Comparison of ENCODE assay signal across 8 cellular contexts in the genomic region with DNA sequence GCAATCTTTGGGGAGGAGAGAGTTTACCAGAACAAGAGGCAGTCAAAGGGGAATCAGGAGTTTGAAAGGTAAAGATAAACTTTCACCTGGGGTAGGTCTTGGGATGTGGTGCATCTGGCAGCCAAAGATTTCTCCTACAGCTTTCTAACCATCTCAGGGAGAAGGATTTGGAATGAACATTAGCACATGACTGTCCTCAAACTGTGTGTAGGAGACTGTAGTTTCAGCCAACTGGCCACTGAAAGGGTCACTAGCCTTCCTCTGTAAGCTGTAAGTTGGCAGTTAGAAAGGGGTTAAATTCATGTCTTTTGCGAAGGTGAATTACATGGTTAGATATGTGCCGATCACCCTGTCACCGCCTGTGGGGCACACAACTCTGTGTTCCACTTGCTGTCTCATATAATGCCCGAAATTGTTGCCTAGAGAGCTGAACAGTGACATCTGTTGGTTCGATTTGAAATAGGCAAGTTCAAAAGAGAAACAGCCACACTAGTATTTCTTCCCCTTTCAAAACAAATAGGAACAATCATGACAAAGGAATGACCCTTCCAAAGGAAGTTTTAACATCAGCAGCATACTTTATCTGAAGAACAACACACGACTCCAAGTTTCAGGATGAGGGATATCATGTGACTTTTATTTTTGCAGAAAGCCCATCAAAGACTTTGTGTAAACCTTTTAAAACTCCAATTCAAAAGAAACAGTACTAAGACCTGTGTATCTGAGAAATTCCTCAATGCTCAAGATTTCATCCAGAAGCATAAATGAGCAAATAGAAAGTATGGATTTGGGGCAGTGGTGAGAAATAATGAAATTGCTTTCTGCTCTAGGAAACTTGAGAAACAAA. TPM values are rescaled to one million over a fixed set of nuclear protein-coding genes. Genes with fewer than 3 reads are reported as not detected.
A peak's percentile ranks its signal among the peaks of the same experiment; 100 is the strongest.
DNase-seq lines count a peak whose midpoint lies in the region; ATAC-seq, FAIRE-seq and TF ChIP-seq lines count a peak whose summit lies in the region.

No MANE protein-coding gene starts in this region.

- H3K27me3 Mint-ChIP-seq in HFFc6 (ENCODE audit: insufficient read depth) = peaks cover 10% of the 10 kb centered on the region; the same call in 1 of the 2 replicates

- H3K79me2 ChIP-seq in MM.1S (ENCODE audit: low read length) = no peaks in the 10 kb centered on the region
- H3K79me2 ChIP-seq in K562 (ENCODE audit: control insufficient read depth, insufficient read depth, low read length) = no peaks in the 10 kb centered on the region

- peak in 5 of 6 experiments; percentile 1 to 56 (median 14) for DNase-seq in stimulated activated naive CD4-positive, alpha-beta T cell (lab: John Stamatoyannopoulos, UW)
- DNase-seq in stimulated activated naive CD4-positive, alpha-beta T cell treated with Interleukin-2 at 50 U/mL for 16 hours (lab: John Stamatoyannopoulos, UW) = no peak
- DNase-seq in HFFc6 = peak; percentile 68
- peak; percentile 54 for DNase-seq in MM.1S
- peak; percentile 8 to 59 for DNase-seq in SJCRH30
- DNase-seq in K562 (ENCODE audit: extremely low read depth in 1 of 4, low spot score in 3 of 4) = peak in 3 of 4 experiments; percentile 16 to 56 (median 42)
- peak; percentile 71 for DNase-seq in iPS-NIHi7 (ENCODE audit: extremely low spot score)
- DNase-seq in stimulated activated CD4-positive, alpha-beta T cell treated with anti-CD3 and anti-CD28 coated beads, Interleukin-12 subunit alpha, Interleukin-12 subunit beta, amount 100 ng/mL, for 48 hours (ENCODE audit: low read depth in 2 of 3, low spot score in 1 of 3) = peak in 2 of 3 donors; percentile 2 to 34

- H3K27ac ChIP-seq in MM.1S (ENCODE audit: low read length) = no peak overlapping the region
- H3K27ac ChIP-seq in SJCRH30 = no peak overlapping the region
- no peak overlapping the region for H3K27ac ChIP-seq in K562 (ENCODE audit: extremely low read depth, low read depth, low read length)

- peaks cover 13% of the 10 kb centered on the region for H3K4me1 Mint-ChIP-seq in HFFc6 (ENCODE audit: low read depth)

- H3K27ac Mint-ChIP-seq in HFFc6 = no peak overlapping the region

- no peaks in the 10 kb centered on the region for H3F3A ChIP-seq in MM.1S (ENCODE audit: insufficient read depth, low read length)

- under 1% methylated on average over 6 of the region's 6 CpGs for WGBS in K562 (ENCODE audit: insufficient coverage, low coverage, missing lambda C conversion rate)

- H3K4me3 Mint-ChIP-seq in HFFc6 = peak overlapping the region; percentile 78

- no peaks in the 10 kb centered on the region for H3K27me3 ChIP-seq in MM.1S (replicated peaks; ENCODE audit: insufficient read depth, low read length)
- no peaks in the 10 kb centered on the region for H3K27me3 ChIP-seq in SJCRH30
- no peaks in the 10 kb centered on the region for H3K27me3 ChIP-seq in K562 (ENCODE audit: control insufficient read depth in 2 of 2, insufficient read depth in 2 of 2, low read length in 2 of 2)

- no peaks in the 10 kb centered on the region for H3K9me3 Mint-ChIP-seq in HFFc6

- H4K20me1 ChIP-seq in MM.1S (ENCODE audit: insufficient read depth, low read length) (no peaks in the 10 kb centered on the region), K562 (replicated peaks; ENCODE audit: control insufficient read depth, insufficient read depth, low read length) (no peaks in the 10 kb centered on the region)

- no TSS peak for BruUV-seq in K562 (replicated peaks; lab: Mats Ljungman, UMichigan)

- peak; percentile 91 for ATAC-seq in K562

- CTCF ChIA-PET in K562 (lab: Yijun Ruan, JAX; ENCODE audit: low intra/inter-chr PET ratio) = interaction anchor here (0.5 to 2.1 kb wide), 5 partner anchors 20 to 683 kb away, joined by 3 to 13 read pairs (median 4); no protein-coding TSS in a partner anchor

- H3K4me2 ChIP-seq in MM.1S (ENCODE audit: low read depth, low read length) (no peak overlapping the region), K562 (ENCODE audit: insufficient read depth, low read length) (peak overlapping the region; percentile 2; the same call in 1 of the 2 replicates)

- no peak overlapping the region for H3K9ac ChIP-seq in MM.1S (ENCODE audit: low read length)
- no peak overlapping the region for H3K9ac ChIP-seq in K562 (ENCODE audit: insufficient read depth in 1 of 2, low read depth in 2 of 2, low read length in 2 of 2)

- no peaks in the 10 kb centered on the region for H3K9me1 ChIP-seq in K562 (ENCODE audit: control insufficient read depth, insufficient read depth, low read length)

- H3K4me1 ChIP-seq in MM.1S (ENCODE audit: low read length) = no peaks in the 10 kb centered on the region
- no peaks in the 10 kb centered on the region for H3K4me1 ChIP-seq in SJCRH30
- H3K4me1 ChIP-seq in K562 (replicated peaks in 1 of 2; ENCODE audit: control insufficient read depth in 2 of 2, insufficient read depth in 2 of 2, low read length in 2 of 2) = no peaks in the 10 kb centered on the region

- TF ChIP-seq POLR2A in K562 (conservative IDR thresholded peaks at IDR 0.05) = no peak

- in situ Hi-C loops in K562 (cut with MboI) = loop anchor here (10.0 kb wide), 1 partner anchor 1644 kb away; no protein-coding TSS in a partner anchor

- TF ChIP-seq RAD21 in K562 (CRISPR knock-in tag; conservative IDR thresholded peaks at IDR 0.05 in 1 of 2, IDR thresholded peaks at IDR 0.05 in 1 of 2) = peak; percentile 79 to 87

- H2AFZ ChIP-seq in MM.1S (ENCODE audit: low read length) (no peak overlapping the region), K562 (ENCODE audit: low read depth, low read length) (0 out of 2 replicates have a peak overlapping the region, but pooled peaks have one; percentile 9)

- no peak for TF ChIP-seq EP300 in K562 (IDR thresholded peaks at IDR 0.05; ENCODE audit: low read length)

- TF ChIP-seq CTCF in HFFc6 (IDR thresholded peaks at IDR 0.05) (peak; percentile 81), MM.1S (IDR thresholded peaks at IDR 0.05; ENCODE audit: low read length) (peak; percentile 72), K562 (IDR thresholded peaks at IDR 0.05 in 2 of 3, conservative IDR thresholded peaks at IDR 0.05 in 1 of 3; ENCODE audit: insufficient read depth in 2 of 3, low read depth in 1 of 3, low read length in 3 of 3) (peak; percentile 65 to 79 (median 73))

- no peaks in the 10 kb centered on the region for H3K36me3 Mint-ChIP-seq in HFFc6 (ENCODE audit: low read depth)

- intact Hi-C loops in K562 (cut with micrococcal nuclease) = loop anchor here (1.0 to 10.0 kb wide), 5 partner anchors 145 to 1834 kb away; no protein-coding TSS in a partner anchor

- no peaks in the 10 kb centered on the region for H3K9me2 ChIP-seq in MM.1S (replicated peaks; ENCODE audit: insufficient read depth, low read length)

- no peak overlapping the region for H3K4me3 ChIP-seq in MM.1S (ENCODE audit: low read length)
- H3K4me3 ChIP-seq in SJCRH30 = no peak overlapping the region
- H3K4me3 ChIP-seq in K562 = no peak overlapping the region

- H3K9me3 ChIP-seq in MM.1S (replicated peaks; ENCODE audit: insufficient read depth, low read length) (no peaks in the 10 kb centered on the region), SJCRH30 (replicated peaks) (no peaks in the 10 kb centered on the region), K562 (replicated peaks; ENCODE audit: control insufficient read depth, insufficient read depth, low read depth, low read length) (no peaks in the 10 kb centered on the region)

- POLR2A ChIA-PET in K562 (lab: Yijun Ruan, JAX) = interaction anchor here (0.5 to 1.0 kb wide), 2 partner anchors 11 to 206 kb away, joined by 3 to 4 read pairs; no protein-coding TSS in a partner anchor

- FAIRE-seq in K562 (lab: Jason Lieb, UNC) = peak; percentile 88

- no peaks in the 10 kb centered on the region for H3K36me3 ChIP-seq in MM.1S (replicated peaks; ENCODE audit: insufficient read depth, low read length)
- H3K36me3 ChIP-seq in SJCRH30 = no peaks in the 10 kb centered on the region
- no peaks in the 10 kb centered on the region for H3K36me3 ChIP-seq in K562 (ENCODE audit: control insufficient read depth, insufficient read depth, low read length)

TF ChIP-seq in K562, 482 proteins besides CTCF, POLR2A, EP300 and RAD21 (continues in another document):
- TF ChIP-seq MCM7 (IDR thresholded peaks at IDR 0.05) (no peak), STAG1 (CRISPR knock-in tag; IDR thresholded peaks at IDR 0.05; ENCODE audit: borderline replicate concordance) (peak; percentile 22; the same call in 1 of the 2 replicates)
- TF ChIP-seq, protein P1, sequence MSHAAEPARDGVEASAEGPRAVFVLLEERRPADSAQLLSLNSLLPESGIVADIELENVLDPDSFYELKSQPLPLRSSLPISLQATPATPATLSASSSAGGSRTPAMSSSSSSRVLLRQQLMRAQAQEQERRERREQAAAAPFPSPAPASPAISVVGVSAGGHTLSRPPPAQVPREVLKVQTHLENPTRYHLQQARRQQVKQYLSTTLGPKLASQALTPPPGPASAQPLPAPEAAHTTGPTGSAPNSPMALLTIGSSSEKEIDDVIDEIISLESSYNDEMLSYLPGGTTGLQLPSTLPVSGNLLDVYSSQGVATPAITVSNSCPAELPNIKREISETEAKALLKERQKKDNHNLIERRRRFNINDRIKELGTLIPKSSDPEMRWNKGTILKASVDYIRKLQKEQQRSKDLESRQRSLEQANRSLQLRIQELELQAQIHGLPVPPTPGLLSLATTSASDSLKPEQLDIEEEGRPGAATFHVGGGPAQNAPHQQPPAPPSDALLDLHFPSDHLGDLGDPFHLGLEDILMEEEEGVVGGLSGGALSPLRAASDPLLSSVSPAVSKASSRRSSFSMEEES (CRISPR knock-in tag; IDR thresholded peaks at IDR 0.05) = peak; percentile 75

RNA-seq across cellular contexts. Expression of gene OPN5, which starts 1.1 kb away (rescaled TPM):
- total RNA-seq in HFFc6 (2021; fragmentation: NEBNext Ultra II Directional; extraction: Animal tissue kit (Norgen Biotek cat#: 25700)) = not detected
- total RNA-seq in SJCRH30 (2014; rRNA removed; shearing (Covaris generic)) = not detected in 2 replicates
- not detected in 2 replicates for total RNA-seq in K562 (2011; cell fraction: chromatin; rRNA removed; ENCODE audit: low replicate concordance)
- not detected in 2 replicates for total RNA-seq in K562 (2011; cell fraction: nucleolus; rRNA removed)
- not detected in 2 replicates for total RNA-seq in K562 (2011; cell fraction: nucleoplasm; rRNA removed)
- total RNA-seq in K562 (2014; rRNA removed) (not detected in 2 replicates), K562 (2014; rRNA removed; fragmentation: Illumina TruSeq; extraction: Trizol) (not detected in 2 replicates), K562 (2015; rRNA removed; fragmentation: Illumina TruSeq; extraction: Trizol) (not detected in 2 replicates), K562 (2021) (not detected in 2 replicates)
- polyA plus RNA-seq in K562 (2011; rRNA removed) (not detected in 2 replicates), K562 (2014; fragmentation: Illumina TruSeq; extraction: Trizol) (not detected in 2 replicates), K562 (2014; fragmentation: Nextera tagmentation; extraction: Ambion mirVana) (not detected), K562 (2014; rRNA removed) (not detected in 2 replicates)
- polyA plus RNA-seq in K562 (2011; cell fraction: cytosol; rRNA removed) = not detected in 2 replicates
- polyA plus RNA-seq in K562 (2011; cell fraction: nucleus; rRNA removed) = not detected in 2 replicates
- polyA plus RNA-seq in K562 (2012) = 0.07 TPM in 1 of 2 replicates, not detected in the other
- not detected in 2 replicates for polyA minus RNA-seq in K562 (2011; rRNA and poly(A)+ RNA removed)
- not detected in 2 replicates for polyA minus RNA-seq in K562 (2011; cell fraction: cytosol; rRNA and poly(A)+ RNA removed)
- not detected in 2 replicates for polyA minus RNA-seq in K562 (2011; cell fraction: nucleus; rRNA and poly(A)+ RNA removed)
